ENCODE assay signal across 13 cellular contexts in the genomic region with DNA sequence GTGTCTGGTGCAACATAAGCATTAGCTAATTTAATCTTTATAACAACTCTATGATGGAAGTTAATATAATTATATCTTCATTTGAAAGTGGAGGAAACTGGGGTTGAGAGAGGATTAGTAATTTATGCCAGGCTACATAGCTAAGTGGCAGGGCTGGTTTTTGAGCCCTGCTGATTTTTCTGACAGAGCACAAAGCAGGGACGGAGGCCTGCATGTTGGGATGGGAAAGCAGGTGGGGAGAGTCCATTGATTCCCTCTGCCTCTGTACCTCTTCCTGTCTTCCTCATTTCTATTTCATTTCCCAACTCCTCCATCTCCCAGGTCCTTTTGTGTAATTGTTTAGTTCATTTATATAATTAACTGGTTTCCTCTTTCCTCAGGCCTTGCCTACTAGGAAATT.
"Had no signal": no experiment of that assay in that cellular context is flagged by ENCODE, and none has a peak within 500 bp of the region (broad histone marks: within the 10 kb centered on the region; RNA-seq: fewer than 3 reads in every experiment).

No MANE protein-coding gene starts in this region.

- H3K9me3 Mint-ChIP-seq: activated CD4-positive, alpha-beta T cell treated with anti-CD3 and anti-CD28 coated beads, Interleukin-2, amount 10 ng/mL, durations not matched to agents 7 days and 5 days; activated T-helper 1 cell treated with anti-CD3 and anti-CD28 coated beads, Interleukin-12 subunit alpha, Interleukin-12 subunit beta, Interleukin-2, Interleukin-4 antibody, amounts not matched to agents 30 ng/mL and 10 ng/mL and 1 ng/mL, durations not matched to agents 14 hours and 24 hours and 36 hours; T-helper 2 cell treated with Interferon-gamma antibody and Interleukin-4, amounts not matched to agents 5 μg/mL and 100 μg/mL, for 36 hours had no signal

- H3K27me3 ChIP-seq: colonic mucosa, esophagus muscularis mucosa, sigmoid colon had no signal

- H3K9me3 ChIP-seq: colonic mucosa, esophagus muscularis mucosa, left ventricle myocardium inferior had no signal

- H3K4me3 Mint-ChIP-seq: activated CD4-positive, alpha-beta T cell treated with anti-CD3 and anti-CD28 coated beads, Interleukin-2, amount 10 ng/mL, durations not matched to agents 7 days and 5 days; activated naive CD8-positive, alpha-beta T cell treated with anti-CD3 and anti-CD28 coated beads for 36 hours; activated T-helper 1 cell treated with anti-CD3 and anti-CD28 coated beads, Interleukin-12 subunit alpha, Interleukin-12 subunit beta, Interleukin-2, Interleukin-4 antibody, amounts not matched to agents 30 ng/mL and 10 ng/mL and 1 ng/mL, durations not matched to agents 14 hours and 24 hours and 36 hours; brain; nephron; T-helper 2 cell treated with Interferon-gamma antibody and Interleukin-4, amounts not matched to agents 5 μg/mL and 100 μg/mL, for 36 hours had no signal

- H3K27ac Mint-ChIP-seq: activated CD4-positive, alpha-beta T cell treated with anti-CD3 and anti-CD28 coated beads, Interleukin-2, amount 10 ng/mL, durations not matched to agents 7 days and 5 days; activated naive CD8-positive, alpha-beta T cell treated with anti-CD3 and anti-CD28 coated beads for 36 hours; activated T-helper 1 cell treated with anti-CD3 and anti-CD28 coated beads, Interleukin-12 subunit alpha, Interleukin-12 subunit beta, Interleukin-2, Interleukin-4 antibody, amounts not matched to agents 30 ng/mL and 10 ng/mL and 1 ng/mL, durations not matched to agents 14 hours and 24 hours and 36 hours; brain; nephron; T-helper 2 cell treated with Interferon-gamma antibody and Interleukin-4, amounts not matched to agents 5 μg/mL and 100 μg/mL, for 36 hours had no signal

- H3K27ac ChIP-seq: colonic mucosa had no signal

- H3K27me3 Mint-ChIP-seq: activated CD4-positive, alpha-beta T cell treated with anti-CD3 and anti-CD28 coated beads, Interleukin-2, amount 10 ng/mL, durations not matched to agents 7 days and 5 days; activated naive CD8-positive, alpha-beta T cell treated with anti-CD3 and anti-CD28 coated beads for 36 hours; brain had no signal

- H3K36me3 Mint-ChIP-seq: activated naive CD8-positive, alpha-beta T cell treated with anti-CD3 and anti-CD28 coated beads for 36 hours; brain had no signal

- H3K4me3 ChIP-seq: colonic mucosa, esophagus muscularis mucosa, left ventricle myocardium inferior, sigmoid colon had no signal

- DNase-seq: activated CD4-positive, alpha-beta T cell treated with anti-CD3 and anti-CD28 coated beads, Interleukin-2, amount 10 ng/mL, durations not matched to agents 7 days and 5 days; activated naive CD8-positive, alpha-beta T cell treated with anti-CD3 and anti-CD28 coated beads for 36 hours; amygdala; central memory CD4-positive, alpha-beta T cell; colonic mucosa; left ventricle myocardium inferior; sigmoid colon; stimulated activated CD4-positive, alpha-beta T cell treated with anti-CD3 and anti-CD28 coated beads, Interleukin-2, amount 100 ng/mL, for 24 hours had no signal
